ENCODE assay signal across 16 cellular contexts in the genomic region with DNA sequence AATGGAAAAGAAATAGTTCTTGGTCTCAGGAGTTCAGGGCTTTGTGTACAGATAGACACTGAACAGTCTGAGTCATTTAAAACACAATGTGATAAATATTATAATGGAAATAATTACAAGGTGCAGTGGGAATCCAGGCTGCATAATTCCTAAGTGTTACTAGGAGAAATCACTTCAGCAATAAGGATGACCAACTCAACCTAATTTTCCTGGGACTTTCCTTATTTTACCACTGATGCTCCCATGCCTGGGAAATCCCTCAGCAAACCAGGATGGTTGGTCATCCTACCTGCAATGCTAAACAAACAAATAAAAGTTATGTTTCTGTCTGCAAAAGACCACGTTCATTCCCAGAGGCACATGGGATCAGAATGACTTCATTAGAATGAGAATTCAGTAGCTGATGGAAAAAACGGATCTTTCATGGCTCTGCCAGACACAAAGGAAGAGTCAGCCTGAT.
DNase-seq lines count a peak whose midpoint lies in the region; ATAC-seq lines count a peak whose summit lies in the region.
"Had no signal": no experiment of that assay in that cellular context is flagged by ENCODE, and none has a peak within 500 bp of the region (broad histone marks: within the 10 kb centered on the region; RNA-seq: fewer than 3 reads in every experiment).

No MANE protein-coding gene starts in this region.

- no peak overlapping the region for H3K18ac ChIP-seq in neuronal stem cell (ENCODE audit: low read length)

- no peak overlapping the region for H3K14ac ChIP-seq in neuronal stem cell (ENCODE audit: low read length)

- intact Hi-C loops in Right ventricle myocardium superior (cut with DNase I) = no loop called here

- H3K79me1 ChIP-seq in neuronal stem cell (ENCODE audit: low read depth, low read length) = no peaks in the 10 kb centered on the region

- no peak overlapping the region for H3K23ac ChIP-seq in neuronal stem cell (ENCODE audit: low read depth, low read length, poor library complexity)

- H3K4ac ChIP-seq in neuronal stem cell (ENCODE audit: low read length) = no peak overlapping the region

- H4K20me1 ChIP-seq in BLaER1 = no peaks in the 10 kb centered on the region

- WGBS in neuronal stem cell (ENCODE audit: extremely low coverage in 2 of 2, insufficient read length in 2 of 2, insufficient replicate concordance in 1 of 2), 2 donors = no CpG with 5 or more reads among the region's 2 CpGs

- H3K4me3 ChIP-seq in BLaER1 (no peak overlapping the region), neuronal stem cell (ENCODE audit: low read length in 2 of 2) (no peak overlapping the region)
- H3K4me3 ChIP-seq: spleen had no signal

- H4K8ac ChIP-seq in neuronal stem cell (ENCODE audit: low read depth, low read length) = no peak overlapping the region

- no peak overlapping the region for H2BK12ac ChIP-seq in neuronal stem cell (ENCODE audit: low read length)

- H3K4me2 ChIP-seq in BLaER1 (peak overlapping the region; percentile 56; the same call in 1 of the 2 replicates), neuronal stem cell (ENCODE audit: insufficient read depth, low read length, poor library complexity, severe bottlenecking) (no peak overlapping the region)

- H2AK5ac ChIP-seq in neuronal stem cell (ENCODE audit: low read depth, low read length) = no peak overlapping the region

- peaks cover 8% of the 10 kb centered on the region; the same call in 1 of the 2 replicates for H3K9me3 ChIP-seq in BLaER1
- peaks cover 0 to 6% of the 10 kb centered on the region in 2 donors for H3K9me3 ChIP-seq in neuronal stem cell (replicated peaks in 1 of 2; ENCODE audit: control insufficient read depth in 2 of 2, insufficient read depth in 1 of 2, low read depth in 1 of 2, low read length in 2 of 2)

- H3K4me1 ChIP-seq in BLaER1 (peaks cover 50% of the 10 kb centered on the region), neuronal stem cell (ENCODE audit: control insufficient read depth in 2 of 2, insufficient read depth in 1 of 2, low read depth in 1 of 2, low read length in 2 of 2) (peaks cover 3 to 8% of the 10 kb centered on the region in 2 donors)

- no peak overlapping the region for H2BK15ac ChIP-seq in neuronal stem cell (ENCODE audit: low read length)

- H4K91ac ChIP-seq in neuronal stem cell (ENCODE audit: low read depth, low read length, poor library complexity) = no peak overlapping the region

- peak overlapping the region; percentile 62 for H2AFZ ChIP-seq in neuronal stem cell (ENCODE audit: low read length)

- H3K9ac ChIP-seq in BLaER1 = no peak overlapping the region
- H3K9ac ChIP-seq in neuronal stem cell (ENCODE audit: low read depth, low read length, poor library complexity) = no peak overlapping the region

- H2BK5ac ChIP-seq in neuronal stem cell (ENCODE audit: low read length) = no peak overlapping the region

- H3K27me3 ChIP-seq in BLaER1 = no peaks in the 10 kb centered on the region
- no peaks in the 10 kb centered on the region for H3K27me3 ChIP-seq in neuronal stem cell (ENCODE audit: control insufficient read depth in 3 of 3, insufficient read depth in 3 of 3, low read depth in 1 of 3, low read length in 3 of 3)
- H3K27me3 ChIP-seq: spleen had no signal

- DNase-seq in M059J (ENCODE audit: low read depth) (peak; percentile 60), dedifferentiated amniotic fluid mesenchymal stem cell (ENCODE audit: extremely low spot score) (peak; percentile 22), neuronal stem cell (ENCODE audit: low spot score) (no peak), Right ventricle myocardium superior (no peak), NCI-H1436 (lab: John Stamatoyannopoulos, UW) (no peak), NCI-H2196 treated with DMSO at 0.1 percent for 48 hours (lab: John Stamatoyannopoulos, UW; ENCODE audit: unreplicated experiment) (no peak)
- DNase-seq: activated CD4-positive, alpha-beta T cell treated with anti-CD3 and anti-CD28 coated beads for 48 hours; DMS 273 treated with DMSO at 0.1 percent for 48 hours; hypothalamus; Karpas-422; left cardiac atrium; NCI-H446; SHP77 treated with DMSO at 0.1 percent for 48 hours; spleen had no signal

- no peaks in the 10 kb centered on the region for H3K36me3 ChIP-seq in BLaER1
- H3K36me3 ChIP-seq in neuronal stem cell (replicated peaks in 1 of 2; ENCODE audit: control insufficient read depth in 2 of 2, insufficient read depth in 2 of 2, low read length in 2 of 2) = no peaks in the 10 kb centered on the region
- H3K36me3 ChIP-seq: spleen had no signal

- no peak overlapping the region for H2BK120ac ChIP-seq in neuronal stem cell (ENCODE audit: low read depth, low read length)

- H3K27ac ChIP-seq in BLaER1 (no peak overlapping the region), neuronal stem cell (replicated peaks; ENCODE audit: low read length) (no peak overlapping the region)

- ATAC-seq in Right ventricle myocardium superior (ENCODE audit: poor library complexity) (no peak), HG03095 (IDR thresholded peaks at IDR 0.05; ENCODE audit: unreplicated experiment) (no peak)
- ATAC-seq: left cardiac atrium had no signal

Comparison
In these comparisons a context has a peak if more than half of its experiments do, and no peak if none do; other contexts are left out.
1. DNase-seq: peak in M059J (single experiment) and dedifferentiated amniotic fluid mesenchymal stem cell (single experiment); none in neuronal stem cell (single experiment), Right ventricle myocardium superior (single experiment), NCI-H1436 (single experiment) and NCI-H2196 treated with DMSO at 0.1 percent for 48 hours (single experiment).